In genomic region chr14:103393687-103394626, GRCh38 we compare ENCODE assay signal across 8 cellular contexts. TPM values are rescaled to one million over a fixed set of nuclear protein-coding genes. Genes with fewer than 3 reads are reported as not detected.
A peak's percentile ranks its signal among the peaks of the same experiment; 100 is the strongest.
DNase-seq lines count a peak whose midpoint lies in the region; ATAC-seq and TF ChIP-seq lines count a peak whose summit lies in the region.

No MANE protein-coding gene starts in this region.

- ATAC-seq in psoas muscle (peak; percentile 40 to 67 (median 51)), HG02938 (IDR thresholded peaks at IDR 0.05; ENCODE audit: unreplicated experiment) (no peak)

- H2AFZ ChIP-seq in SU-DHL-6 (ENCODE audit: low read depth, low read length, severe bottlenecking), result no peak overlapping the region

- TF ChIP-seq CTCF in GM12875 (IDR thresholded peaks at IDR 0.05; ENCODE audit: borderline replicate concordance, insufficient read depth, low read depth, low read length), result peak; percentile 65
- TF ChIP-seq CTCF in SU-DHL-6 (IDR thresholded peaks at IDR 0.05; ENCODE audit: insufficient read depth, low read length, poor library complexity, severe bottlenecking), result peak; percentile 57
- TF ChIP-seq CTCF in fibroblast of pulmonary artery (IDR thresholded peaks at IDR 0.05; ENCODE audit: low read length, missing control alignments), result peak; percentile 82
- peak; percentile 82 for TF ChIP-seq CTCF in psoas muscle (IDR thresholded peaks at IDR 0.05)

- 18 to 27% (median 18%) methylated on average over 9 of the region's 9 CpGs for WGBS in psoas muscle, 3 donors

- no peak overlapping the region for H3K9ac ChIP-seq in SU-DHL-6 (ENCODE audit: low read length)

- no peaks in the 10 kb centered on the region for H3K9me2 ChIP-seq in SU-DHL-6 (replicated peaks; ENCODE audit: insufficient read depth, low read length)

- intact Hi-C loops in psoas muscle (cut with DNase I), result loop anchor here in 1 of 2 donors (5.0 kb wide), 1 partner anchor 48 kb away; no protein-coding TSS in a partner anchor

- H3K4me1 ChIP-seq in psoas muscle, result peaks cover 69% of the 10 kb centered on the region

- no peak overlapping the region for H3K4me3 ChIP-seq in GM12875 (ENCODE audit: low read depth, low read length)
- no peak overlapping the region for H3K4me3 ChIP-seq in SU-DHL-6 (ENCODE audit: insufficient read depth, low read length, poor library complexity, severe bottlenecking)
- H3K4me3 ChIP-seq in fibroblast of pulmonary artery (replicated peaks; ENCODE audit: low read depth, low read length), result no peak overlapping the region
- H3K4me3 ChIP-seq in psoas muscle, result peak overlapping the region; percentile 15

- H3K9me3 ChIP-seq in SU-DHL-6 (ENCODE audit: insufficient read depth, low read length), result no peaks in the 10 kb centered on the region
- H3K9me3 ChIP-seq in psoas muscle, result no peaks in the 10 kb centered on the region

- H3K27ac ChIP-seq in SU-DHL-6 (ENCODE audit: low read depth, low read length) (no peak overlapping the region), psoas muscle (peak overlapping the region; percentile 75)

- peak; percentile 37 for DNase-seq in AG08396 (ENCODE audit: low spot score)
- DNase-seq in fibroblast of pulmonary artery (ENCODE audit: low read depth), result peak; percentile 61
- DNase-seq in psoas muscle, result no peak
- no peak for DNase-seq in NOMO-1 treated with DMSO at 0.1 percent for 48 hours (lab: John Stamatoyannopoulos, UW; ENCODE audit: unreplicated experiment)
- no peak for DNase-seq in 8988T

- peaks cover 96% of the 10 kb centered on the region for H3K79me2 ChIP-seq in SU-DHL-6 (ENCODE audit: insufficient read depth, low read length)

- no peaks in the 10 kb centered on the region for H3K27me3 ChIP-seq in SU-DHL-6 (ENCODE audit: low read length)
- H3K27me3 ChIP-seq in psoas muscle (ENCODE audit: insufficient read depth in 3 of 3, low read length in 2 of 3), result no peaks in the 10 kb centered on the region

- peaks cover 13% of the 10 kb centered on the region for H3F3A ChIP-seq in SU-DHL-6 (ENCODE audit: insufficient read depth)

- H3K4me2 ChIP-seq in SU-DHL-6 (ENCODE audit: low read depth, low read length, poor library complexity, severe bottlenecking), result peak overlapping the region; percentile 14

- H3K36me3 ChIP-seq in SU-DHL-6 (ENCODE audit: low read length) (no peaks in the 10 kb centered on the region), psoas muscle (ENCODE audit: insufficient read depth in 1 of 2, low read depth in 1 of 2) (no peaks in the 10 kb centered on the region)

- H4K20me1 ChIP-seq in SU-DHL-6 (ENCODE audit: low read depth, low read length), result peaks cover 27% of the 10 kb centered on the region

RNA-seq across cellular contexts. Expression of gene MARK3, which starts 8.7 kb away (rescaled TPM):
- total RNA-seq in psoas muscle, result 10 to 100 TPM; 56.0 to 75.9 (median 66.7) TPM
- polyA plus RNA-seq in psoas muscle, result 10 to 100 TPM; 46.1 to 89.2 (median 53.5) TPM

RNA-seq across cellular contexts. Expression of gene EIF5, which starts 59.9 kb away (rescaled TPM):
- 100 to 1,000 TPM; 222 to 535 (median 414) TPM for total RNA-seq in psoas muscle
- 100 to 1,000 TPM; 163 to 381 (median 354) TPM for polyA plus RNA-seq in psoas muscle

Comparison
In these comparisons a context has a peak if more than half of its experiments do, and no peak if none do; other contexts are left out.
1. DNase-seq: peak in AG08396 (single experiment) and fibroblast of pulmonary artery (single experiment); none in psoas muscle (0 of 2), NOMO-1 treated with DMSO at 0.1 percent for 48 hours (single experiment) and 8988T (single experiment).
2. Peak in every context shown above with its lines, with median percentiles within 50 percentile points of each other: CTCF ChIP-seq.